Comparison of ENCODE assay signal across 13 cellular contexts in genomic region chr5:4659836-4660235, GRCh38.
DNase-seq lines count a peak whose midpoint lies in the region; ATAC-seq and TF ChIP-seq lines count a peak whose summit lies in the region.
"Had no signal": no experiment of that assay in that cellular context is flagged by ENCODE, and none has a peak within 500 bp of the region (broad histone marks: within the 10 kb centered on the region; RNA-seq: fewer than 3 reads in every experiment).

No MANE protein-coding gene starts in this region.

- no peak for DNase-seq in DND-41
- DNase-seq in Jurkat, Clone E6-1 (ENCODE audit: low read depth, low spot score): peak; percentile 5
- no peak for DNase-seq in neuronal stem cell (ENCODE audit: low spot score)
- DNase-seq in occipital lobe (lab: John Stamatoyannopoulos, UW): no peak
- DNase-seq in LoVo (ENCODE audit: low spot score): no peak
- DNase-seq: BE2C; Caco-2; CD8-positive, alpha-beta memory T cell; HCEC 1CT; HFFc6 had no signal

- no peak overlapping the region for H2BK15ac ChIP-seq in neuronal stem cell (ENCODE audit: low read length)

- H3K9me3 ChIP-seq in DND-41 (ENCODE audit: insufficient read depth, low read length, severe bottlenecking) (no peaks in the 10 kb centered on the region), SU-DHL-6 (ENCODE audit: insufficient read depth, low read length) (peaks cover 5% of the 10 kb centered on the region; the same call in 1 of the 2 replicates), neuronal stem cell (replicated peaks in 1 of 2; ENCODE audit: control insufficient read depth in 2 of 2, insufficient read depth in 1 of 2, low read depth in 1 of 2, low read length in 2 of 2) (peaks cover 2 to 6% of the 10 kb centered on the region in 2 donors)
- H3K9me3 ChIP-seq: A549, BE2C, Caco-2 had no signal

- no peak overlapping the region for H3K14ac ChIP-seq in neuronal stem cell (ENCODE audit: low read length)

- H3K27ac ChIP-seq in DND-41 (ENCODE audit: low read length) (peak overlapping the region; percentile 61), SU-DHL-6 (ENCODE audit: low read depth, low read length) (no peak overlapping the region), neuronal stem cell (replicated peaks; ENCODE audit: low read length) (no peak overlapping the region)
- H3K27ac ChIP-seq: A549 had no signal

- H3F3A ChIP-seq in SU-DHL-6 (ENCODE audit: insufficient read depth): no peaks in the 10 kb centered on the region

- H3K18ac ChIP-seq in neuronal stem cell (ENCODE audit: low read length): no peak overlapping the region

- no peaks in the 10 kb centered on the region for H3K79me2 ChIP-seq in DND-41 (ENCODE audit: insufficient read depth, low read length)
- no peaks in the 10 kb centered on the region for H3K79me2 ChIP-seq in SU-DHL-6 (ENCODE audit: insufficient read depth, low read length)

- H2BK5ac ChIP-seq in neuronal stem cell (ENCODE audit: low read length): no peak overlapping the region

- TF ChIP-seq CTCF in DND-41 (IDR thresholded peaks at IDR 0.05; ENCODE audit: borderline replicate concordance, extremely low read depth, low read length, poor library complexity, severe bottlenecking) (peak; percentile 32), SU-DHL-6 (IDR thresholded peaks at IDR 0.05; ENCODE audit: insufficient read depth, low read length, poor library complexity, severe bottlenecking) (no peak)

- H3K4me3 ChIP-seq in DND-41 (ENCODE audit: low read depth in 1 of 2, low read length in 2 of 2) (no peak overlapping the region), SU-DHL-6 (ENCODE audit: insufficient read depth, low read length, poor library complexity, severe bottlenecking) (peak overlapping the region; percentile 24), neuronal stem cell (ENCODE audit: low read length in 2 of 2) (no peak overlapping the region)
- no peak overlapping the region for H3K4me3 ChIP-seq in Jurkat, Clone E6-1 (ENCODE audit: low read length)
- H3K4me3 ChIP-seq: A549 had no signal

- H3K27me3 ChIP-seq in DND-41 (ENCODE audit: insufficient read depth, low read length, poor library complexity): no peaks in the 10 kb centered on the region
- no peaks in the 10 kb centered on the region for H3K27me3 ChIP-seq in SU-DHL-6 (ENCODE audit: low read length)
- no peaks in the 10 kb centered on the region for H3K27me3 ChIP-seq in neuronal stem cell (ENCODE audit: control insufficient read depth in 3 of 3, insufficient read depth in 3 of 3, low read depth in 1 of 3, low read length in 3 of 3)
- H3K27me3 ChIP-seq: BE2C had no signal

- no peaks in the 10 kb centered on the region for H3K79me1 ChIP-seq in neuronal stem cell (ENCODE audit: low read depth, low read length)

- peaks cover 21% of the 10 kb centered on the region for H3K4me1 ChIP-seq in DND-41 (ENCODE audit: insufficient read depth, low read length)
- H3K4me1 ChIP-seq in neuronal stem cell (ENCODE audit: control insufficient read depth in 2 of 2, insufficient read depth in 1 of 2, low read depth in 1 of 2, low read length in 2 of 2): peaks cover 2 to 9% of the 10 kb centered on the region in 2 donors
- H3K4me1 ChIP-seq: A549, BE2C, Caco-2 had no signal

- WGBS in neuronal stem cell (ENCODE audit: extremely low coverage in 2 of 2, insufficient read length in 2 of 2, insufficient replicate concordance in 1 of 2), 2 donors: no CpG with 5 or more reads among the region's 1 CpG

- no peak overlapping the region for H2AK5ac ChIP-seq in neuronal stem cell (ENCODE audit: low read depth, low read length)

- H2AFZ ChIP-seq in DND-41 (ENCODE audit: low read depth, low read length): peak overlapping the region; percentile 68
- peak overlapping the region; percentile 44 for H2AFZ ChIP-seq in SU-DHL-6 (ENCODE audit: low read depth, low read length, severe bottlenecking)
- peak overlapping the region; percentile 66 for H2AFZ ChIP-seq in neuronal stem cell (ENCODE audit: low read length)

- no peak overlapping the region for H3K23ac ChIP-seq in neuronal stem cell (ENCODE audit: low read depth, low read length, poor library complexity)

- no peak overlapping the region for H4K8ac ChIP-seq in neuronal stem cell (ENCODE audit: low read depth, low read length)

- ATAC-seq in DND-41 (ENCODE audit: insufficient read depth, low read depth) (peak; percentile 72), HG02798 (IDR thresholded peaks at IDR 0.05; ENCODE audit: poor library complexity, unreplicated experiment) (no peak)
- ATAC-seq: A549 had no signal

- H3K9ac ChIP-seq in DND-41 (ENCODE audit: low read depth, low read length) (no peak overlapping the region), SU-DHL-6 (ENCODE audit: low read length) (no peak overlapping the region), neuronal stem cell (ENCODE audit: low read depth, low read length, poor library complexity) (no peak overlapping the region)

- H4K91ac ChIP-seq in neuronal stem cell (ENCODE audit: low read depth, low read length, poor library complexity): no peak overlapping the region

- no peak overlapping the region for H2BK120ac ChIP-seq in neuronal stem cell (ENCODE audit: low read depth, low read length)

- no peak overlapping the region for H3K4ac ChIP-seq in neuronal stem cell (ENCODE audit: low read length)

- H3K9me2 ChIP-seq in SU-DHL-6 (replicated peaks; ENCODE audit: insufficient read depth, low read length): no peaks in the 10 kb centered on the region

- no peaks in the 10 kb centered on the region for H3K36me3 ChIP-seq in DND-41 (ENCODE audit: insufficient read depth, low read length)
- no peaks in the 10 kb centered on the region for H3K36me3 ChIP-seq in SU-DHL-6 (ENCODE audit: low read length)
- no peaks in the 10 kb centered on the region for H3K36me3 ChIP-seq in neuronal stem cell (replicated peaks in 1 of 2; ENCODE audit: control insufficient read depth in 2 of 2, insufficient read depth in 2 of 2, low read length in 2 of 2)
- H3K36me3 ChIP-seq: BE2C had no signal

- H3K4me2 ChIP-seq in DND-41 (ENCODE audit: insufficient read depth, low read length) (peak overlapping the region; percentile 12; the same call in 1 of the 2 replicates), SU-DHL-6 (ENCODE audit: low read depth, low read length, poor library complexity, severe bottlenecking) (peak overlapping the region; percentile 29), neuronal stem cell (ENCODE audit: insufficient read depth, low read length, poor library complexity, severe bottlenecking) (no peak overlapping the region)
- H3K4me2 ChIP-seq: A549 had no signal

- H2BK12ac ChIP-seq in neuronal stem cell (ENCODE audit: low read length): no peak overlapping the region

- H4K20me1 ChIP-seq in DND-41 (ENCODE audit: insufficient read depth, low read length) (no peaks in the 10 kb centered on the region), SU-DHL-6 (ENCODE audit: low read depth, low read length) (no peaks in the 10 kb centered on the region)
